11 cellular contexts compared by ENCODE assay signal in genomic region chr6:122838060-122838780, GRCh38. TPM values are rescaled to one million over a fixed set of nuclear protein-coding genes. Genes with fewer than 3 reads are reported as not detected.
DNase-seq lines count a peak whose midpoint lies in the region; ATAC-seq and TF ChIP-seq lines count a peak whose summit lies in the region.
"Had no signal": no experiment of that assay in that cellular context is flagged by ENCODE, and none has a peak within 500 bp of the region (broad histone marks: within the 10 kb centered on the region; RNA-seq: fewer than 3 reads in every experiment).

No MANE protein-coding gene starts in this region.

- no peaks in the 10 kb centered on the region for H3K4me1 Mint-ChIP-seq in chondrocyte (ENCODE audit: low read depth)
- H3K4me1 Mint-ChIP-seq in neural progenitor cell: peaks cover 2% of the 10 kb centered on the region
- no peaks in the 10 kb centered on the region for H3K4me1 Mint-ChIP-seq in activated naive CD4-positive, alpha-beta T cell treated with anti-CD3 and anti-CD28 coated beads, Interleukin-2, amount 10 ng/mL, durations not matched to agents 7 days and 5 days
- H3K4me1 Mint-ChIP-seq in stimulated activated naive CD8-positive, alpha-beta T cell treated with anti-CD3 and anti-CD28 coated beads, Interleukin-15, amount 100 ng/mL, for 72 hours: no peaks in the 10 kb centered on the region

- DNase-seq in DMS79 treated with DMSO at 0.1 percent for 48 hours (lab: John Stamatoyannopoulos, UW) (peak; percentile 21), DMS79 (lab: John Stamatoyannopoulos, UW) (no peak), NCI-H69 (lab: John Stamatoyannopoulos, UW) (peak; percentile 65), chondrocyte (ENCODE audit: low spot score) (no peak), neural progenitor cell (ENCODE audit: low spot score) (no peak)
- DNase-seq in activated CD4-positive, alpha-beta T cell treated with anti-CD3 and anti-CD28 coated beads for 1 hour: no peak
- no peak for DNase-seq in activated naive CD4-positive, alpha-beta T cell treated with anti-CD3 and anti-CD28 coated beads, Interleukin-2, amount 10 ng/mL, durations not matched to agents 7 days and 5 days
- DNase-seq in stimulated activated naive CD8-positive, alpha-beta T cell treated with anti-CD3 and anti-CD28 coated beads, Interleukin-15, amount 100 ng/mL, for 72 hours: no peak
- DNase-seq: effector CD8-positive, alpha-beta T cell had no signal

- TF ChIP-seq CTCF in chondrocyte (IDR thresholded peaks at IDR 0.05): peak; percentile 85
- peak; percentile 58 for TF ChIP-seq CTCF in neural progenitor cell (IDR thresholded peaks at IDR 0.05)

- H3K9me3 Mint-ChIP-seq in chondrocyte (ENCODE audit: low read depth) (no peaks in the 10 kb centered on the region), neural progenitor cell (no peaks in the 10 kb centered on the region)
- no peaks in the 10 kb centered on the region for H3K9me3 Mint-ChIP-seq in activated naive CD4-positive, alpha-beta T cell treated with anti-CD3 and anti-CD28 coated beads, Interleukin-2, amount 10 ng/mL, durations not matched to agents 7 days and 5 days
- H3K9me3 Mint-ChIP-seq in stimulated activated naive CD8-positive, alpha-beta T cell treated with anti-CD3 and anti-CD28 coated beads, Interleukin-15, amount 100 ng/mL, for 72 hours: no peaks in the 10 kb centered on the region

- H3K4me1 ChIP-seq in neural progenitor cell: peaks cover 9% of the 10 kb centered on the region
- H3K4me1 ChIP-seq: BLaER1 had no signal

- no peak overlapping the region for H3K4me2 ChIP-seq in neural progenitor cell
- H3K4me2 ChIP-seq: BLaER1 had no signal

- H4K20me1 ChIP-seq in neural progenitor cell (ENCODE audit: low read depth): no peaks in the 10 kb centered on the region
- H4K20me1 ChIP-seq: BLaER1 had no signal

- no peak overlapping the region for H3K27ac Mint-ChIP-seq in chondrocyte (ENCODE audit: unreplicated experiment)
- H3K27ac Mint-ChIP-seq in neural progenitor cell: no peak overlapping the region
- H3K27ac Mint-ChIP-seq in activated naive CD4-positive, alpha-beta T cell treated with anti-CD3 and anti-CD28 coated beads, Interleukin-2, amount 10 ng/mL, durations not matched to agents 7 days and 5 days: no peak overlapping the region
- H3K27ac Mint-ChIP-seq in stimulated activated naive CD8-positive, alpha-beta T cell treated with anti-CD3 and anti-CD28 coated beads, Interleukin-15, amount 100 ng/mL, for 72 hours: no peak overlapping the region

- no peaks in the 10 kb centered on the region for H3K36me3 ChIP-seq in neural progenitor cell
- H3K36me3 ChIP-seq: BLaER1, SJCRH30 had no signal

- no peaks in the 10 kb centered on the region for H3K79me2 ChIP-seq in neural progenitor cell (ENCODE audit: low read depth)

- ATAC-seq in stimulated activated naive CD8-positive, alpha-beta T cell treated with anti-CD3 and anti-CD28 coated beads, Interleukin-15, amount 100 ng/mL, for 72 hours: no peak

- no peak overlapping the region for H3K27ac ChIP-seq in neural progenitor cell
- H3K27ac ChIP-seq: BLaER1, SJCRH30 had no signal

- H3K27me3 ChIP-seq in neural progenitor cell: no peaks in the 10 kb centered on the region
- H3K27me3 ChIP-seq: BLaER1 had no signal

- no peak overlapping the region for H3K9ac ChIP-seq in neural progenitor cell
- H3K9ac ChIP-seq: BLaER1 had no signal

- H3K4me3 Mint-ChIP-seq in chondrocyte (ENCODE audit: unreplicated experiment) (no peak overlapping the region), neural progenitor cell (no peak overlapping the region)
- no peak overlapping the region for H3K4me3 Mint-ChIP-seq in activated naive CD4-positive, alpha-beta T cell treated with anti-CD3 and anti-CD28 coated beads, Interleukin-2, amount 10 ng/mL, durations not matched to agents 7 days and 5 days
- H3K4me3 Mint-ChIP-seq in stimulated activated naive CD8-positive, alpha-beta T cell treated with anti-CD3 and anti-CD28 coated beads, Interleukin-15, amount 100 ng/mL, for 72 hours: no peak overlapping the region

- CTCF ChIA-PET in activated naive CD4-positive, alpha-beta T cell treated with anti-CD3 and anti-CD28 coated beads, Interleukin-2, amount 10 ng/mL, durations not matched to agents 7 days and 5 days (lab: Charles Lee): interaction anchor here (0.8 to 2.6 kb wide), 17 partner anchors 31 to 479 kb away, joined by 3 to 56 read pairs (median 6); partner anchors contain the start of gene SMPDL3A

- H3K27me3 Mint-ChIP-seq in chondrocyte (ENCODE audit: low read depth) (peaks cover 25% of the 10 kb centered on the region), neural progenitor cell (ENCODE audit: insufficient read depth, low read depth) (peaks cover 2% of the 10 kb centered on the region)
- H3K27me3 Mint-ChIP-seq in activated naive CD4-positive, alpha-beta T cell treated with anti-CD3 and anti-CD28 coated beads, Interleukin-2, amount 10 ng/mL, durations not matched to agents 7 days and 5 days: peaks cover 10% of the 10 kb centered on the region
- H3K27me3 Mint-ChIP-seq in stimulated activated naive CD8-positive, alpha-beta T cell treated with anti-CD3 and anti-CD28 coated beads, Interleukin-15, amount 100 ng/mL, for 72 hours: peaks cover 11% of the 10 kb centered on the region

- no peaks in the 10 kb centered on the region for H3K36me3 Mint-ChIP-seq in chondrocyte (ENCODE audit: low read depth)
- no peaks in the 10 kb centered on the region for H3K36me3 Mint-ChIP-seq in neural progenitor cell
- no peaks in the 10 kb centered on the region for H3K36me3 Mint-ChIP-seq in activated naive CD4-positive, alpha-beta T cell treated with anti-CD3 and anti-CD28 coated beads, Interleukin-2, amount 10 ng/mL, durations not matched to agents 7 days and 5 days

- peaks cover 5% of the 10 kb centered on the region for H3F3A ChIP-seq in neural progenitor cell (ENCODE audit: low read depth)

- H3K4me3 ChIP-seq in neural progenitor cell: no peak overlapping the region
- H3K4me3 ChIP-seq: BLaER1, SJCRH30 had no signal

- H2AFZ ChIP-seq in neural progenitor cell (replicated peaks): no peak overlapping the region

- no peaks in the 10 kb centered on the region for H3K9me3 ChIP-seq in neural progenitor cell (ENCODE audit: low read depth)
- H3K9me3 ChIP-seq: BLaER1, SJCRH30 had no signal

RNA-seq across cellular contexts. Expression of gene SMPDL3A, which starts 49.2 kb away (rescaled TPM):
- total RNA-seq in chondrocyte: 8.2 to 9.1 TPM (median 8.7 TPM) in 3 replicates
- total RNA-seq in neural progenitor cell (ENCODE audit: low replicate concordance): 1.2 and 2.0 TPM in 2 replicates

RNA-seq across cellular contexts. Expression of gene FABP7, which starts 58.7 kb away (rescaled TPM):
- total RNA-seq in chondrocyte (not detected in 3 replicates), neural progenitor cell (ENCODE audit: low replicate concordance) (37.3 and 58.2 TPM in 2 replicates)

Comparison
In these comparisons a context has a peak if more than half of its experiments do, and no peak if none do; other contexts are left out.
1. DNase-seq: peak in DMS79 treated with DMSO at 0.1 percent for 48 hours (single experiment) and NCI-H69 (single experiment); none in DMS79 (single experiment), chondrocyte (single experiment), neural progenitor cell (single experiment), activated CD4-positive, alpha-beta T cell treated with anti-CD3 and anti-CD28 coated beads for 1 hour (single experiment), activated naive CD4-positive, alpha-beta T cell treated with anti-CD3 and anti-CD28 coated beads, Interleukin-2, amount 10 ng/mL, durations not matched to agents 7 days and 5 days (single experiment) and stimulated activated naive CD8-positive, alpha-beta T cell treated with anti-CD3 and anti-CD28 coated beads, Interleukin-15, amount 100 ng/mL, for 72 hours (0 of 2).
2. RNA of gene FABP7, which starts 58.7 kb away (total RNA-seq): 37.3 to 58.2 TPM in neural progenitor cell; not detected in chondrocyte; every median in the first group is over 10 times any median in the second.